1 cellular context compared by ENCODE assay signal in the genomic region with DNA sequence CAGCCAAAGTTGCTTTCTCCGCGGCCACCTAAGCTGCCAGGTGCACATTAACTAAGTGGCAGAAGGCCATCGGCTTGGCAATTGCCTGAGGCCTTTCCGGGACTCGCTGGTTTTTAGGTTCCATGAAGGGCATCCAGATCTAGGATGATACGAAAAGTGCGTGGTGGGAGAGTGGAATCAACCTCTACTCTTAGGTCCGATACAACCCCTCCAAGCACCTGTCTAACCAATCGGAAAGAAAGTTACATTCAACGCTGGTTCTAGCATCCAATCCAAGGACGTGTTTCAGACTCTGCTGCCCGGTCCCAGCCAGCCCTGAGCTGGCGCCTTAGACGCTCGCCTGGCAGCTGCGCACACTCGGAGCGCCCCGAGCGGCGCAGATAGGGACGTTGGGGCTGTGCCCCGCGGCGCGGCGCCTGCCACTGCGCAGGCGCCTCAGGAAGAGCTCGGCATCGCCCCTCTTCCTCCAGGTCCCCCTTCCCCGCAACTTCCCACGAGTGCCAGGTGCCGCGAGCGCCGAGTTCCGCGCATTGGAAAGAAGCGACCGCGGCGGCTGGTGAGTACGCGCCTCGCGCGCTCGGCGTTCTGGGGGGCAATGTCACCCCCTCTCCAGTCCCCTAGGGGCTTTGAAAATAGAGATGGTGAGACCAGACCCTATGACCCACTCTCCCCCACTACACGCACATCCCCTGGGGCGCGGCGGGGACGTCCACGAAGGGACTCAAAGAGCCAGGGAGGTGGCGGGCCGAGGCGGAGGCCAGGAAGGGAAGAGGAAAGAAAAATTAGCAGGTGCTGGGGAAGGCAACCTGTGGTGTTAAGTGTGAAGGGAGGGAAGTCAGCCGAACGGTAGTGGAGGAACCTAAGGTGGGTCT.
TF ChIP-seq lines count a peak whose summit lies in the region.

A gene with protein sequence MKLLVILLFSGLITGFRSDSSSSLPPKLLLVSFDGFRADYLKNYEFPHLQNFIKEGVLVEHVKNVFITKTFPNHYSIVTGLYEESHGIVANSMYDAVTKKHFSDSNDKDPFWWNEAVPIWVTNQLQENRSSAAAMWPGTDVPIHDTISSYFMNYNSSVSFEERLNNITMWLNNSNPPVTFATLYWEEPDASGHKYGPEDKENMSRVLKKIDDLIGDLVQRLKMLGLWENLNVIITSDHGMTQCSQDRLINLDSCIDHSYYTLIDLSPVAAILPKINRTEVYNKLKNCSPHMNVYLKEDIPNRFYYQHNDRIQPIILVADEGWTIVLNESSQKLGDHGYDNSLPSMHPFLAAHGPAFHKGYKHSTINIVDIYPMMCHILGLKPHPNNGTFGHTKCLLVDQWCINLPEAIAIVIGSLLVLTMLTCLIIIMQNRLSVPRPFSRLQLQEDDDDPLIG (plus strand): TSS at position 356 of the 872 bp plus-strand sequence. CDS start 9,595 bp downstream, outside the sequence.

TF ChIP-seq in GM12878, 131 proteins besides CTCF, POLR2A, EP300 and RAD21 (continued from another document):
- TF ChIP-seq MXI1 (IDR thresholded peaks at IDR 0.05; ENCODE audit: low read depth, low read length) (peak; percentile 54; the same call in 1 of the 2 replicates), E2F8 (IDR thresholded peaks at IDR 0.05; ENCODE audit: low read depth, partially characterized antibody) (no peak), POLR2AphosphoS5 (IDR thresholded peaks at IDR 0.05; ENCODE audit: low read length) (peak; percentile 18; the same call in 1 of the 2 replicates), ATF3 (IDR thresholded peaks at IDR 0.05; ENCODE audit: borderline replicate concordance, extremely low read depth, low read depth, low read length) (no peak), ELK1 (IDR thresholded peaks at IDR 0.05; ENCODE audit: low read depth, low read length) (no peak), EED (IDR thresholded peaks at IDR 0.05; ENCODE audit: low read depth) (0 out of 2 replicates have a peak, but pooled peaks have one; percentile 8), RUNX3 (IDR thresholded peaks at IDR 0.05; ENCODE audit: low read length) (0 out of 2 replicates have a peak, but pooled peaks have one; percentile 4), BMI1 (IDR thresholded peaks at IDR 0.05; ENCODE audit: borderline replicate concordance) (no peak), CBX5 (IDR thresholded peaks at IDR 0.05; ENCODE audit: low read depth) (no peak), DPF2 (IDR thresholded peaks at IDR 0.05) (0 out of 2 replicates have a peak, but pooled peaks have one; percentile 35), NRF1 (conservative IDR thresholded peaks at IDR 0.05; ENCODE audit: low read depth, low read length) (peak; percentile 82), TAF1 (IDR thresholded peaks at IDR 0.05; ENCODE audit: borderline replicate concordance, low read depth, low read length) (no peak), MEF2B (IDR thresholded peaks at IDR 0.05; ENCODE audit: partially characterized antibody, poor library complexity, severe bottlenecking) (peak; percentile 82), SREBF2 (IDR thresholded peaks at IDR 0.05; ENCODE audit: low read length) (peak; percentile 85), BACH1 (IDR thresholded peaks at IDR 0.05; ENCODE audit: borderline replicate concordance) (peak; percentile 69; the same call in 1 of the 2 replicates), RB1 (IDR thresholded peaks at IDR 0.05; ENCODE audit: borderline replicate concordance) (no peak), SREBF1 (IDR thresholded peaks at IDR 0.05; ENCODE audit: low read length) (no peak), RCOR1 (conservative IDR thresholded peaks at IDR 0.05; ENCODE audit: low read depth, low read length) (no peak; the same call in 1 of the 2 replicates), SP1 (IDR thresholded peaks at IDR 0.05; ENCODE audit: low read depth, low read length) (peak; percentile 93), JUND (IDR thresholded peaks at IDR 0.05; ENCODE audit: low read depth, low read length) (no peak), SIX5 (IDR thresholded peaks at IDR 0.05; ENCODE audit: low read depth, low read length, severe bottlenecking) (no peak), RFX5 (IDR thresholded peaks at IDR 0.05; ENCODE audit: low read depth, low read length) (0 out of 2 replicates have a peak, but pooled peaks have one; percentile 36), CREB1 (IDR thresholded peaks at IDR 0.05; ENCODE audit: low read depth) (peak; percentile 45; the same call in 1 of the 2 replicates), MTA3 (IDR thresholded peaks at IDR 0.05; ENCODE audit: borderline replicate concordance, low read length) (no peak), ZNF217 (IDR thresholded peaks at IDR 0.05) (no peak), KDM1A (IDR thresholded peaks at IDR 0.05; ENCODE audit: borderline replicate concordance) (no peak), TBL1XR1 (IDR thresholded peaks at IDR 0.05; ENCODE audit: low read depth, low read length) (no peak), SMC3 (IDR thresholded peaks at IDR 0.05; ENCODE audit: borderline replicate concordance, low read length) (no peak)
- TF ChIP-seq, protein P1, sequence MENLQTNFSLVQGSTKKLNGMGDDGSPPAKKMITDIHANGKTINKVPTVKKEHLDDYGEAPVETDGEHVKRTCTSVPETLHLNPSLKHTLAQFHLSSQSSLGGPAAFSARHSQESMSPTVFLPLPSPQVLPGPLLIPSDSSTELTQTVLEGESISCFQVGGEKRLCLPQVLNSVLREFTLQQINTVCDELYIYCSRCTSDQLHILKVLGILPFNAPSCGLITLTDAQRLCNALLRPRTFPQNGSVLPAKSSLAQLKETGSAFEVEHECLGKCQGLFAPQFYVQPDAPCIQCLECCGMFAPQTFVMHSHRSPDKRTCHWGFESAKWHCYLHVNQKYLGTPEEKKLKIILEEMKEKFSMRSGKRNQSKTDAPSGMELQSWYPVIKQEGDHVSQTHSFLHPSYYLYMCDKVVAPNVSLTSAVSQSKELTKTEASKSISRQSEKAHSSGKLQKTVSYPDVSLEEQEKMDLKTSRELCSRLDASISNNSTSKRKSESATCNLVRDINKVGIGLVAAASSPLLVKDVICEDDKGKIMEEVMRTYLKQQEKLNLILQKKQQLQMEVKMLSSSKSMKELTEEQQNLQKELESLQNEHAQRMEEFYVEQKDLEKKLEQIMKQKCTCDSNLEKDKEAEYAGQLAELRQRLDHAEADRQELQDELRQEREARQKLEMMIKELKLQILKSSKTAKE (IDR thresholded peaks at IDR 0.05; ENCODE audit: low read depth, poor library complexity, severe bottlenecking): no peak
